ENCODE assay signal across 1 cellular context in the genomic region with DNA sequence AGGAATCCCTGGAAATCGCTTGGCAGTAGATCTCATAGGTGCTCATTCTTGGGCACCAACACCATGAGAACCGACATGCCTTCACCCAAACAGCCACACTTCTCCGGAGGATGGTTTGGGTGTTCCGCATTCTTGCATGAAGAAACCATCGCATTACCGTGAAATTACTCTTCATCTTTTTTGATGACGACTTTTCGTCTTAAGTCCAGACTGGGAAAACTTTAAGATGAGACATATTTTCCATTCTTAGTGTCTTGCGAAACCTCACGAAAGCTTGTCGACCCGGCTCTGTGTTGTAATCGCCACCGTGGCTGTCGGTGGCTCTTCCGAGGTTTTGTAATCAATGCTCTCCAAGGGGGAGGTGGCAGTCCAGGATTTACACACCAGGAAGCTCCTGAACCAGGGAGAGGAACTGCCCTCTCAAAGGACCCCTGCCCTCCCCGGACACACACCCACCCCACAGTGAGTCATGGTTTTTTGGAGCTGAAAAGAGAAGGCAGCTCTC.
TF ChIP-seq lines count a peak whose summit lies in the region.

No MANE protein-coding gene starts in this region.

TF ChIP-seq in SK-N-SH, 30 proteins besides CTCF, POLR2A, EP300 and RAD21 (continued from another document):
- TF ChIP-seq, protein P1, sequence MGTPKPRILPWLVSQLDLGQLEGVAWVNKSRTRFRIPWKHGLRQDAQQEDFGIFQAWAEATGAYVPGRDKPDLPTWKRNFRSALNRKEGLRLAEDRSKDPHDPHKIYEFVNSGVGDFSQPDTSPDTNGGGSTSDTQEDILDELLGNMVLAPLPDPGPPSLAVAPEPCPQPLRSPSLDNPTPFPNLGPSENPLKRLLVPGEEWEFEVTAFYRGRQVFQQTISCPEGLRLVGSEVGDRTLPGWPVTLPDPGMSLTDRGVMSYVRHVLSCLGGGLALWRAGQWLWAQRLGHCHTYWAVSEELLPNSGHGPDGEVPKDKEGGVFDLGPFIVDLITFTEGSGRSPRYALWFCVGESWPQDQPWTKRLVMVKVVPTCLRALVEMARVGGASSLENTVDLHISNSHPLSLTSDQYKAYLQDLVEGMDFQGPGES (IDR thresholded peaks at IDR 0.05; ENCODE audit: low read depth, low read length) = no peak
- TF ChIP-seq RXRA (IDR thresholded peaks at IDR 0.05; ENCODE audit: borderline replicate concordance, low read depth) (no peak), REST (IDR thresholded peaks at IDR 0.05; ENCODE audit: low read depth, low read length) (no peak), TAF1 (IDR thresholded peaks at IDR 0.05; ENCODE audit: borderline replicate concordance, low read depth, low read length) (no peak), TEAD4 (IDR thresholded peaks at IDR 0.05; ENCODE audit: borderline replicate concordance, insufficient read depth) (no peak), GABPA (IDR thresholded peaks at IDR 0.05; ENCODE audit: low read depth) (no peak), PBX3 (IDR thresholded peaks at IDR 0.05) (no peak), NRF1 (IDR thresholded peaks at IDR 0.05; ENCODE audit: low read depth, low read length) (no peak), CHD2 (IDR thresholded peaks at IDR 0.05; ENCODE audit: low read length, partially characterized antibody) (no peak)
- TF ChIP-seq, protein P2, sequence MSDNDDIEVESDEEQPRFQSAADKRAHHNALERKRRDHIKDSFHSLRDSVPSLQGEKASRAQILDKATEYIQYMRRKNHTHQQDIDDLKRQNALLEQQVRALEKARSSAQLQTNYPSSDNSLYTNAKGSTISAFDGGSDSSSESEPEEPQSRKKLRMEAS (IDR thresholded peaks at IDR 0.05; ENCODE audit: low read depth) = no peak
